Comparison of ENCODE assay signal across 1 cellular context in genomic region chr6:87070750-87071149, GRCh38.
TF ChIP-seq lines count a peak whose summit lies in the region.

No MANE protein-coding gene starts in this region.

TF ChIP-seq in H1, 55 proteins besides CTCF, POLR2A, EP300 and RAD21:
- no peak for TF ChIP-seq CREB1 (IDR thresholded peaks at IDR 0.05)
TF ChIP-seq in H1: peak in this region for 0.
